In genomic region chr19:19171821-19172532, GRCh38 we compare ENCODE assay signal across 1 cellular context.
TF ChIP-seq lines count a peak whose summit lies in the region.

No MANE protein-coding gene starts in this region.

TF ChIP-seq in HEK293, 187 proteins besides CTCF, POLR2A, EP300 and RAD21 (continued from another document):
- TF ChIP-seq, protein P1, sequence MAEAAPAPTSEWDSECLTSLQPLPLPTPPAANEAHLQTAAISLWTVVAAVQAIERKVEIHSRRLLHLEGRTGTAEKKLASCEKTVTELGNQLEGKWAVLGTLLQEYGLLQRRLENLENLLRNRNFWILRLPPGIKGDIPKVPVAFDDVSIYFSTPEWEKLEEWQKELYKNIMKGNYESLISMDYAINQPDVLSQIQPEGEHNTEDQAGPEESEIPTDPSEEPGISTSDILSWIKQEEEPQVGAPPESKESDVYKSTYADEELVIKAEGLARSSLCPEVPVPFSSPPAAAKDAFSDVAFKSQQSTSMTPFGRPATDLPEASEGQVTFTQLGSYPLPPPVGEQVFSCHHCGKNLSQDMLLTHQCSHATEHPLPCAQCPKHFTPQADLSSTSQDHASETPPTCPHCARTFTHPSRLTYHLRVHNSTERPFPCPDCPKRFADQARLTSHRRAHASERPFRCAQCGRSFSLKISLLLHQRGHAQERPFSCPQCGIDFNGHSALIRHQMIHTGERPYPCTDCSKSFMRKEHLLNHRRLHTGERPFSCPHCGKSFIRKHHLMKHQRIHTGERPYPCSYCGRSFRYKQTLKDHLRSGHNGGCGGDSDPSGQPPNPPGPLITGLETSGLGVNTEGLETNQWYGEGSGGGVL (tag by site-specific recombination; IDR thresholded peaks at IDR 0.05), result no peak
- no peak for TF ChIP-seq SP3 (tag by site-specific recombination; IDR thresholded peaks at IDR 0.05)
- no peak for TF ChIP-seq ZNF174 (tag by site-specific recombination; IDR thresholded peaks at IDR 0.05)
- peak; percentile 30; the same call in 1 of the 2 replicates for TF ChIP-seq ZBTB48 (tag by site-specific recombination; IDR thresholded peaks at IDR 0.05)
- TF ChIP-seq ZNF133 (tag by site-specific recombination; IDR thresholded peaks at IDR 0.05), result no peak
- TF ChIP-seq ZNF335 (tag by site-specific recombination; conservative IDR thresholded peaks at IDR 0.05), result no peak; the same call in 1 of the 2 replicates
